In the genomic region with DNA sequence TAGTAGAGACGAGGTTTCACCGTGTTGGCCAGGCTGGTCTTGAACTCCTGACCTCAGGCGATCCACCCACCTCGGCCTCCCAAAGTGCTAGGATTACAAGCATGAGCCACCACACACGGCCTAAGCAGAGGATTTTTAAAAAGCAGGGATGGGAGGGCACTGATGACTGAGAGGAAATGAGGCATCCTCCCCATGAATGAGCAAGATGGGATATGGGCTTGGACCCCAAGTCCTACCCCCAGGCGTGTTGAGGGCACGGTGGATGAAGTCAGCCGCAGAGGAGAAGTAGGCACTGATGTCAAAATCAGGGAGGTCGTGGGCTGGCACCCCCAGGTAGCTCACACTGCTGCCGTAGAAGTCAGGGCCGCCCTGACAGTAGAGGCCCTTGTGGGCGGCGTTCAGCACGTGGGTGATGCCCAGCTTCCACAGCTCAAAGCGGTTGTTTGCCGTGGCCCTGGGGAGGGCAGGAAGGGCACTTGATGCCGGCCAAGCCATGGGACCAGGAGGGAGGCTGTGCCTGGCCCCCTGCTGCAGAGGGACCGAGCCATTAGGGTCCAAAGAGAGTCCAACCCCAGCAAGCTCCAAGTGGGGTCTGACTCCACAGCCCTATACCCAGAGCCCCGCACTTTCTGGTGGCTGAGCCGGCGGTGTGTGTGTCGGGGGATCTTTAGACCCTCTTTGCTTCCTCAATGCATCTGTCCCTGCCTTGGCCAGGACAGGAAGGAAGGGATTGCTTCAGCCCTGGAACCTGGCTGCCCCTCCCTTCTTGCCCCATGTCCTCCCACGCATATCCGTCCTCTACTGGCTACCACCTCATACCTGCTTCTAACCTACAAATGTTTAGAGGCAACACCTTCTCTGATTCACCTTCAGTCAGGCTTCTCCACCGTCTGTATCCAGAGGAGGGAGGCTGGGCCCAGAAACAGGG, we compare ENCODE assay signal across 1 cellular context.
TF ChIP-seq lines count a peak whose summit lies in the region.

No MANE protein-coding gene starts in this region.

TF ChIP-seq in IMR-90, 13 proteins besides CTCF, POLR2A, EP300 and RAD21:
- no peak for TF ChIP-seq MAZ (IDR thresholded peaks at IDR 0.05; ENCODE audit: borderline replicate concordance, low read depth, low read length)
- TF ChIP-seq, protein P1, sequence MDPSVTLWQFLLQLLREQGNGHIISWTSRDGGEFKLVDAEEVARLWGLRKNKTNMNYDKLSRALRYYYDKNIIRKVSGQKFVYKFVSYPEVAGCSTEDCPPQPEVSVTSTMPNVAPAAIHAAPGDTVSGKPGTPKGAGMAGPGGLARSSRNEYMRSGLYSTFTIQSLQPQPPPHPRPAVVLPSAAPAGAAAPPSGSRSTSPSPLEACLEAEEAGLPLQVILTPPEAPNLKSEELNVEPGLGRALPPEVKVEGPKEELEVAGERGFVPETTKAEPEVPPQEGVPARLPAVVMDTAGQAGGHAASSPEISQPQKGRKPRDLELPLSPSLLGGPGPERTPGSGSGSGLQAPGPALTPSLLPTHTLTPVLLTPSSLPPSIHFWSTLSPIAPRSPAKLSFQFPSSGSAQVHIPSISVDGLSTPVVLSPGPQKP (IDR thresholded peaks at IDR 0.05; ENCODE audit: borderline replicate concordance, low read depth, low read length), result no peak
TF ChIP-seq in IMR-90: peak in this region for 0.
